ENCODE assay signal across 1 cellular context in the genomic region with DNA sequence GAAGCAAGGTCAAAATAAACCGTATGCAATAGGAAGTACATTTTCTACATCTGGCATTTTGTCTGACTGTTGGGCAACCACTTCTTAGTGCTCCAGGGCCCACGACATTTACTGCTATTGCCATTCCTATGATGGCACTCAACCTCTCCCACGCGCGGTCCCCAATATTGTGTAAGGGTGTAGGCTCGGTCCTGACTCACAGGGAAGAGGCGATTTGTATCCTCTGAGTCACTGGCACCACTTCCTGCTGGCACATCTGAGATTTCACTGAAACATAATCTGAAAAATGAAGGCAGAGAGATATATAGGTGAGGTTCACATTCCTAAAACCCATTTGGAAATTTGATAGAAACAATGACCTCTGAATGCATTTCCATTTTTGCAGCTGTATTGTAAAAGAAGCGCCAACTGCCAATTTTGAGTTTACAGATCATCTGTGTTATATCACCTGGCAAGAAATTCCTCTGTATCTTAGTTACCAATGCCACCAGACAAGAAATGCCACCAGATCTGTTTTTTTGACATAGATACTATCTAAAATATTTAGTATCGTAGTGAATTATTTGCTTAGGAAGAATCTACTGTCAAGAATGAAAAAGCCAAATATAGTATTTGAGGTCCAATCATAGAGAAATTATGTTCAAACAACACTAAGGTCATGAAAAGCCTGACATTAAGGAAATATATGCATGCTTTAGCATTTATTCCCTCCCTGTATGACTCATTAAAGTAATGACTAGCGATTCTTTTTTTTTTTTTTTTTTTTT.
TF ChIP-seq lines count a peak whose summit lies in the region.

No MANE protein-coding gene starts in this region.

TF ChIP-seq in K562, 482 proteins besides CTCF, POLR2A, EP300 and RAD21 (continued from another document):
- TF ChIP-seq, protein P1, sequence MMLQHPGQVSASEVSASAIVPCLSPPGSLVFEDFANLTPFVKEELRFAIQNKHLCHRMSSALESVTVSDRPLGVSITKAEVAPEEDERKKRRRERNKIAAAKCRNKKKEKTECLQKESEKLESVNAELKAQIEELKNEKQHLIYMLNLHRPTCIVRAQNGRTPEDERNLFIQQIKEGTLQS (IDR thresholded peaks at IDR 0.05), result 0 out of 2 replicates have a peak, but pooled peaks have one; percentile 14
- TF ChIP-seq, protein P1 (CRISPR knock-in tag; conservative IDR thresholded peaks at IDR 0.05), result no peak
- TF ChIP-seq CEBPG (CRISPR knock-in tag; IDR thresholded peaks at IDR 0.05) (no peak), CEBPG (tag; conservative IDR thresholded peaks at IDR 0.05 in 1 of 2, IDR thresholded peaks at IDR 0.05 in 1 of 2) (0 out of 4 replicates have a peak, but pooled peaks of 1 of the 2 experiments have one; percentile 25), RBFOX2 (IDR thresholded peaks at IDR 0.05; ENCODE audit: low read depth, low read length) (0 out of 2 replicates have a peak, but pooled peaks have one; percentile 14), NFYB (IDR thresholded peaks at IDR 0.05; ENCODE audit: extremely low read depth, insufficient read length) (no peak)
- TF ChIP-seq, protein P2, sequence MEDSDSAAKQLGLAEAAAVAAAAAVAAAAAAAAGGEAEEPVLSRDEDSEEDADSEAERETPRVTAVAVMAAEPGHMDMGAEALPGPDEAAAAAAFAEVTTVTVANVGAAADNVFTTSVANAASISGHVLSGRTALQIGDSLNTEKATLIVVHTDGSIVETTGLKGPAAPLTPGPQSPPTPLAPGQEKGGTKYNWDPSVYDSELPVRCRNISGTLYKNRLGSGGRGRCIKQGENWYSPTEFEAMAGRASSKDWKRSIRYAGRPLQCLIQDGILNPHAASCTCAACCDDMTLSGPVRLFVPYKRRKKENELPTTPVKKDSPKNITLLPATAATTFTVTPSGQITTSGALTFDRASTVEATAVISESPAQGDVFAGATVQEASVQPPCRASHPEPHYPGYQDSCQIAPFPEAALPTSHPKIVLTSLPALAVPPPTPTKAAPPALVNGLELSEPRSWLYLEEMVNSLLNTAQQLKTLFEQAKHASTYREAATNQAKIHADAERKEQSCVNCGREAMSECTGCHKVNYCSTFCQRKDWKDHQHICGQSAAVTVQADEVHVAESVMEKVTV (CRISPR knock-in tag; IDR thresholded peaks at IDR 0.05), result no peak
- TF ChIP-seq, protein P3, sequence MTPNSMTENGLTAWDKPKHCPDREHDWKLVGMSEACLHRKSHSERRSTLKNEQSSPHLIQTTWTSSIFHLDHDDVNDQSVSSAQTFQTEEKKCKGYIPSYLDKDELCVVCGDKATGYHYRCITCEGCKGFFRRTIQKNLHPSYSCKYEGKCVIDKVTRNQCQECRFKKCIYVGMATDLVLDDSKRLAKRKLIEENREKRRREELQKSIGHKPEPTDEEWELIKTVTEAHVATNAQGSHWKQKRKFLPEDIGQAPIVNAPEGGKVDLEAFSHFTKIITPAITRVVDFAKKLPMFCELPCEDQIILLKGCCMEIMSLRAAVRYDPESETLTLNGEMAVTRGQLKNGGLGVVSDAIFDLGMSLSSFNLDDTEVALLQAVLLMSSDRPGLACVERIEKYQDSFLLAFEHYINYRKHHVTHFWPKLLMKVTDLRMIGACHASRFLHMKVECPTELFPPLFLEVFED (CRISPR knock-in tag; conservative IDR thresholded peaks at IDR 0.05), result no peak
